In genomic region chr2:98824256-98825042, GRCh38 we compare ENCODE assay signal across 13 cellular contexts.
DNase-seq lines count a peak whose midpoint lies in the region; ATAC-seq, FAIRE-seq and TF ChIP-seq lines count a peak whose summit lies in the region.
"Had no signal": no experiment of that assay in that cellular context is flagged by ENCODE, and none has a peak within 500 bp of the region (broad histone marks: within the 10 kb centered on the region; RNA-seq: fewer than 3 reads in every experiment).

No MANE protein-coding gene starts in this region.

- POLR2A ChIA-PET in GM12878 (lab: Charles Lee), result no interaction called here

- SMC1A ChIA-PET in GM12878 (lab: Charles Lee; ENCODE audit: uncharacterized antibody, unreplicated experiment), result interaction anchor here (0.6 to 1.5 kb wide), 5 partner anchors 8 to 175 kb away, joined by 3 to 4 read pairs (median 3); no protein-coding TSS in a partner anchor

- H3K27ac Mint-ChIP-seq in CD14-positive monocyte (peak overlapping the region; percentile 77 to 90 (median 88)), natural killer cell (peak overlapping the region; percentile 15 to 26)

- TF ChIP-seq POLR2A in GM12878 (IDR thresholded peaks at IDR 0.05; ENCODE audit: low read depth, low read length), result no peak

- H2AFZ ChIP-seq in GM12878 (ENCODE audit: control insufficient read depth, low read depth, low read length), result no peak overlapping the region

- H3K79me2 ChIP-seq in GM12878 (ENCODE audit: control insufficient read depth, insufficient read depth, low read length), result no peaks in the 10 kb centered on the region

- TF ChIP-seq EP300 in GM12878 (IDR thresholded peaks at IDR 0.05; ENCODE audit: borderline replicate concordance in 1 of 2, control insufficient read depth in 1 of 2, low read depth in 2 of 2, low read length in 2 of 2), result no peak

- H3K9me3 Mint-ChIP-seq in CD14-positive monocyte, result peaks cover 0 to 4% (median 2%) of the 10 kb centered on the region in 7 donors
- no peaks in the 10 kb centered on the region for H3K9me3 Mint-ChIP-seq in natural killer cell

- H3K27me3 Mint-ChIP-seq in CD14-positive monocyte (ENCODE audit: low read depth in 3 of 3) (peaks cover 2 to 10% (median 5%) of the 10 kb centered on the region in 3 donors), natural killer cell (ENCODE audit: low read depth in 2 of 2) (no peaks in the 10 kb centered on the region)

- 16% methylated on average over 2 of the region's 2 CpGs for WGBS in GM12878 (ENCODE audit: insufficient coverage, insufficient replicate concordance, low lambda C conversion rate, missing lambda C conversion rate)

- no peaks in the 10 kb centered on the region for H4K20me1 ChIP-seq in GM12878 (ENCODE audit: control insufficient read depth, insufficient read depth)

- no peaks in the 10 kb centered on the region for H3K27me3 ChIP-seq in GM12878 (replicated peaks in 1 of 2; ENCODE audit: control insufficient read depth in 2 of 2, insufficient read depth in 2 of 2, low read length in 1 of 2)

- no peak overlapping the region for H3K27ac ChIP-seq in GM12878 (ENCODE audit: control insufficient read depth, insufficient read depth)
- H3K27ac ChIP-seq: C4-2B had no signal

- intact Hi-C loops in CD14-positive monocyte (cut with micrococcal nuclease), result loop anchor here (5.0 to 10.0 kb wide), 2 partner anchors 90 to 92 kb away; partner anchors contain the start of gene MGAT4A (in 2 of the 2)
- intact Hi-C loops in GM12878 (cut with micrococcal nuclease; ENCODE audit: unreplicated experiment), result no loop called here
- intact Hi-C loops in natural killer cell (cut with micrococcal nuclease), result loop anchor here (10.0 kb wide), 1 partner anchor 90 kb away; the partner anchor contains the start of gene MGAT4A

- no peaks in the 10 kb centered on the region for H3K4me1 ChIP-seq in GM12878 (ENCODE audit: control insufficient read depth, insufficient read depth, low read length)

- CTCF ChIA-PET in GM12878 (lab: Yijun Ruan, JAX), result interaction anchor here (0.6 kb wide), 1 partner anchor 58 kb away, joined by 3 read pairs; no protein-coding TSS in a partner anchor

- H3K9me3 ChIP-seq in GM12878 (replicated peaks; ENCODE audit: control insufficient read depth, insufficient read depth, low read length), result no peaks in the 10 kb centered on the region; the same call in 2 of the 3 replicates

- ATAC-seq in GM12878 (no peak), natural killer cell (no peak), GM21360 (IDR thresholded peaks at IDR 0.05; ENCODE audit: unreplicated experiment) (no peak)

- BruUV-seq in GM12878 (replicated peaks; lab: Mats Ljungman, UMichigan), result no TSS peak

- H3K4me3 Mint-ChIP-seq in CD14-positive monocyte, result no peak overlapping the region
- peak overlapping the region; percentile 68 for H3K4me3 Mint-ChIP-seq in natural killer cell

- no peak overlapping the region for H3K4me2 ChIP-seq in GM12878 (ENCODE audit: control insufficient read depth, insufficient read depth)

- H3K36me3 Mint-ChIP-seq in CD14-positive monocyte, result no peaks in the 10 kb centered on the region
- no peaks in the 10 kb centered on the region for H3K36me3 Mint-ChIP-seq in natural killer cell

- no peak for TF ChIP-seq RAD21 in GM12878 (IDR thresholded peaks at IDR 0.05; ENCODE audit: insufficient read depth, low read depth, low read length)

- H3K36me3 ChIP-seq in GM12878 (ENCODE audit: control insufficient read depth in 2 of 2, insufficient read depth in 2 of 2, low read length in 1 of 2), result no peaks in the 10 kb centered on the region

- H3K4me3 ChIP-seq in GM12878, result no peak overlapping the region

- in situ Hi-C loops in GM12878 (cut with MboI), result no loop called here

- RAD21 ChIA-PET in GM12878 (lab: Charles Lee; ENCODE audit: unreplicated experiment), result no interaction called here

- peaks cover 51% of the 10 kb centered on the region for H3K4me1 Mint-ChIP-seq in CD14-positive monocyte
- H3K4me1 Mint-ChIP-seq in natural killer cell, result peaks cover 30 to 31% of the 10 kb centered on the region in 2 donors

- no peak overlapping the region for H3K9ac ChIP-seq in GM12878 (ENCODE audit: control insufficient read depth, insufficient read depth, low read length)

- FAIRE-seq in GM12878 (lab: Jason Lieb, UNC), result no peak

- TF ChIP-seq CTCF in CD14-positive monocyte (IDR thresholded peaks at IDR 0.05) (no peak), GM12878 (IDR thresholded peaks at IDR 0.05 in 2 of 3, conservative IDR thresholded peaks at IDR 0.05 in 1 of 3; ENCODE audit: control insufficient read depth in 2 of 3, extremely low read depth in 1 of 3, insufficient read depth in 1 of 3, low read depth in 3 of 3, low read length in 3 of 3) (no peak), natural killer cell (IDR thresholded peaks at IDR 0.05) (no peak)

- DNase-seq in CD14-positive monocyte (ENCODE audit: low spot score) (no peak), Kasumi-1 (lab: John Stamatoyannopoulos, UW) (peak; percentile 63 to 78), GM12878 (ENCODE audit: low read depth, low spot score) (no peak), natural killer cell (no peak), nucleus accumbens (lab: John Stamatoyannopoulos, UW) (no peak), COLO829 (ENCODE audit: low spot score) (no peak), GM03348 (ENCODE audit: low spot score) (no peak)
- DNase-seq: activated gamma-delta T cell, NCI-H1105, NCI-H510A treated with DMSO at 0.1 percent for 48 hours, occipital lobe had no signal

TF ChIP-seq in GM12878, 131 proteins besides CTCF, POLR2A, EP300 and RAD21:
- TF ChIP-seq NR2C2 (IDR thresholded peaks at IDR 0.05; ENCODE audit: borderline replicate concordance, control insufficient read depth, insufficient read length, low read depth) (no peak), SPI1 (IDR thresholded peaks at IDR 0.05; ENCODE audit: borderline replicate concordance, insufficient read depth, low read depth, low read length) (peak; percentile 23; the same call in 1 of the 2 replicates), SMAD1 (IDR thresholded peaks at IDR 0.05; ENCODE audit: low read depth, partially characterized antibody) (no peak), ZBED1 (IDR thresholded peaks at IDR 0.05; ENCODE audit: borderline replicate concordance) (no peak), ZNF217 (IDR thresholded peaks at IDR 0.05) (no peak)

Comparison
In these comparisons a context has a peak if more than half of its experiments do, and no peak if none do; other contexts are left out.
1. DNase-seq: peak in Kasumi-1 (2 of 2); none in CD14-positive monocyte (single experiment), GM12878 (single experiment), natural killer cell (single experiment), nucleus accumbens (0 of 56), COLO829 (single experiment) and GM03348 (single experiment).